33 cellular contexts compared by ENCODE assay signal in genomic region chr5:109888980-109889379, GRCh38.
"Had no signal": no experiment of that assay in that cellular context is flagged by ENCODE, and none has a peak within 500 bp of the region (broad histone marks: within the 10 kb centered on the region; RNA-seq: fewer than 3 reads in every experiment).

No MANE protein-coding gene starts in this region.

- H3K36me3 ChIP-seq: adrenal gland, brain microvascular endothelial cell, breast epithelium, cardiac muscle cell had no signal

- H3K4me3 ChIP-seq: adrenal gland, body of pancreas, breast epithelium, cardiac muscle cell had no signal

- H3K9me3 ChIP-seq: adrenal gland, body of pancreas, breast epithelium had no signal

- H3K4me1 ChIP-seq: adrenal gland, body of pancreas, breast epithelium had no signal

- H3K27ac ChIP-seq: adrenal gland, body of pancreas, brain microvascular endothelial cell, breast epithelium, cardiac muscle cell had no signal

- FAIRE-seq: astrocyte, bronchial epithelial cell had no signal

- H3K27me3 ChIP-seq: adrenal gland, body of pancreas, brain microvascular endothelial cell, breast epithelium, cardiac muscle cell had no signal

- DNase-seq: activated effector memory CD4-positive, alpha-beta T cell treated with anti-CD3 and anti-CD28 coated beads, Interleukin-2, amount 50 U/mL, for 16 hours; activated effector memory CD4-positive, alpha-beta T cell treated with Interleukin-2 at 50 U/mL for 16 hours; activated gamma-delta T cell; activated gamma-delta T cell treated with Interleukin-2 at 50 U/mL for 16 hours; activated naive CD4-positive, alpha-beta T cell; activated naive CD4-positive, alpha-beta T cell treated with anti-CD3 and anti-CD28 coated beads for 36 hours; activated naive CD4-positive, alpha-beta T cell treated with anti-CD3 and anti-CD28 coated beads, Interleukin-2, amount 10 ng/mL, durations not matched to agents 7 days and 5 days; activated naive CD4-positive, alpha-beta T cell treated with anti-CD3 and anti-CD28 coated beads, Interleukin-2, amount 50 U/mL, for 16 hours; activated naive CD4-positive, alpha-beta T cell treated with Interleukin-2 at 50 U/mL for 16 hours; activated naive CD8-positive, alpha-beta T cell treated with anti-CD3 and anti-CD28 coated beads for 36 hours; activated naive CD8-positive, alpha-beta T cell treated with anti-CD3 and anti-CD28 coated beads, Interleukin-2, amount 10 ng/mL, durations not matched to agents 7 days and 5 days; activated naive CD8-positive, alpha-beta T cell treated with anti-CD3 and anti-CD28 coated beads, Interleukin-2, amount 50 U/mL, for 24 hours; activated T-cell treated with anti-CD3 and anti-CD28 coated beads, Interleukin-2, amount 50 U/mL, for 1 hour; activated T-cell treated with anti-CD3 and anti-CD28 coated beads, Interleukin-2, amount 50 U/mL, for 24 hours; activated T-cell treated with anti-CD3 and anti-CD28 coated beads, Interleukin-2, amount 50 U/mL, for 4 hours; activated T-cell treated with anti-CD3 and anti-CD28 coated beads, Interleukin-2, amount 50 U/mL, for 48 hours; activated T-cell treated with anti-CD3 and anti-CD28 coated beads, Interleukin-2, amount 50 U/mL, for 72 hours; adrenal gland; amniotic stem cell; amygdala; anterior cingulate cortex; aorta; body of pancreas; brain microvascular endothelial cell; caudate nucleus; central memory CD4-positive, alpha-beta T cell; cerebellar nuclear complex had no signal

- ATAC-seq: activated naive CD4-positive, alpha-beta T cell treated with anti-CD3 and anti-CD28 coated beads, Interleukin-2, amount 50 U/mL, for 72 hours; activated naive CD8-positive, alpha-beta T cell treated with anti-CD3 and anti-CD28 coated beads, Interleukin-2, amount 50 U/mL, for 24 hours; activated T-cell treated with anti-CD3 and anti-CD28 coated beads, Interleukin-2, amount 50 U/mL, for 4 hours; activated T-cell treated with anti-CD3 and anti-CD28 coated beads, Interleukin-2, amount 50 U/mL, for 72 hours; activated T-helper 17 cell treated with anti-CD3 and anti-CD28 coated beads, Interleukin-2, amount 50 U/mL, for 72 hours; body of pancreas had no signal
